9 cellular contexts compared by ENCODE assay signal in genomic region chr14:20609215-20610001, GRCh38. TPM values are rescaled to one million over a fixed set of nuclear protein-coding genes. Genes with fewer than 3 reads are reported as not detected.
DNase-seq lines count a peak whose midpoint lies in the region; ATAC-seq and TF ChIP-seq lines count a peak whose summit lies in the region.
"Had no signal": no experiment of that assay in that cellular context is flagged by ENCODE, and none has a peak within 500 bp of the region (broad histone marks: within the 10 kb centered on the region; RNA-seq: fewer than 3 reads in every experiment).

No MANE protein-coding gene starts in this region.

- H3K27me3 Mint-ChIP-seq in WTC11 (ENCODE audit: low read depth) = no peaks in the 10 kb centered on the region
- H3K27me3 Mint-ChIP-seq: activated naive CD4-positive, alpha-beta T cell treated with anti-CD3 and anti-CD28 coated beads, Interleukin-2, amount 50 U/mL, for 24 hours had no signal

- no peaks in the 10 kb centered on the region for H3K36me3 Mint-ChIP-seq in WTC11
- H3K36me3 Mint-ChIP-seq: activated naive CD4-positive, alpha-beta T cell treated with anti-CD3 and anti-CD28 coated beads, Interleukin-2, amount 50 U/mL, for 24 hours had no signal

- H3K27ac Mint-ChIP-seq in WTC11 = no peak overlapping the region
- H3K27ac Mint-ChIP-seq: activated naive CD4-positive, alpha-beta T cell treated with anti-CD3 and anti-CD28 coated beads, Interleukin-2, amount 50 U/mL, for 24 hours had no signal

- ATAC-seq in HG03175 (IDR thresholded peaks at IDR 0.05; ENCODE audit: unreplicated experiment) (peak; percentile 23), WTC11 (peak; percentile 0; the same call in 1 of the 2 replicates)

- peaks cover 11% of the 10 kb centered on the region for H3K4me1 Mint-ChIP-seq in WTC11
- H3K4me1 Mint-ChIP-seq: activated naive CD4-positive, alpha-beta T cell treated with anti-CD3 and anti-CD28 coated beads, Interleukin-2, amount 50 U/mL, for 24 hours had no signal

- POLR2A ChIA-PET in WTC11 (lab: Charles Lee) = interaction anchor here (0.6 to 1.7 kb wide), 5 partner anchors 140 to 286 kb away, joined by 3 to 11 read pairs (median 3); partner anchors contain the start of genes PARP2, PIP4P1 and PNP

- CTCF ChIA-PET in WTC11 (lab: Charles Lee) = interaction anchor here (0.7 to 5.2 kb wide), 30 partner anchors 9 to 282 kb away, joined by 3 to 64 read pairs (median 4); partner anchors contain the start of genes APEX1, OSGEP, PARP2 and PIP4P1

- no peaks in the 10 kb centered on the region for H3K9me3 Mint-ChIP-seq in WTC11
- H3K9me3 Mint-ChIP-seq: activated naive CD4-positive, alpha-beta T cell treated with anti-CD3 and anti-CD28 coated beads, Interleukin-2, amount 50 U/mL, for 24 hours had no signal

- DNase-seq in DMS 273 treated with DMSO at 0.1 percent for 48 hours (lab: John Stamatoyannopoulos, UW) (peak; percentile 92), NCI-H226 (peak; percentile 62), WTC11 (ENCODE audit: low spot score) (peak; percentile 59), dedifferentiated amniotic fluid mesenchymal stem cell (ENCODE audit: extremely low spot score) (peak; percentile 91), left kidney (ENCODE audit: low read depth, low spot score) (peak; percentile 95), GM19238 (ENCODE audit: insufficient read length, low spot score) (no peak)
- DNase-seq in stimulated activated CD4-positive, alpha-beta T cell treated with anti-CD3 and anti-CD28 coated beads, Interleukin-15, amount 100 ng/mL, for 24 hours = peak; percentile 63

- peak; percentile 77 for TF ChIP-seq CTCF in WTC11 (IDR thresholded peaks at IDR 0.05)

- H3K4me3 Mint-ChIP-seq in WTC11 = no peak overlapping the region
- H3K4me3 Mint-ChIP-seq: activated naive CD4-positive, alpha-beta T cell treated with anti-CD3 and anti-CD28 coated beads, Interleukin-2, amount 50 U/mL, for 24 hours had no signal

TF ChIP-seq in WTC11, 78 proteins besides CTCF, POLR2A, EP300 and RAD21:
- TF ChIP-seq ATF3 (CRISPR knock-in tag; conservative IDR thresholded peaks at IDR 0.05) (no peak), ARID4B (CRISPR knock-in tag; IDR thresholded peaks at IDR 0.05; ENCODE audit: borderline replicate concordance) (peak; percentile 13; the same call in 1 of the 2 replicates), HMGXB4 (CRISPR knock-in tag; IDR thresholded peaks at IDR 0.05) (peak; percentile 61; the same call in 1 of the 2 replicates), GABPB1 (CRISPR knock-in tag; IDR thresholded peaks at IDR 0.05) (peak; percentile 37; the same call in 1 of the 2 replicates)

RNA-seq across cellular contexts. Expression of gene RNASE12, which starts 18.2 kb away (rescaled TPM):
- total RNA-seq in WTC11 (2021) = not detected in 3 replicates

RNA-seq across cellular contexts. Expression of gene RNASE11, which starts 21.6 kb away (rescaled TPM):
- total RNA-seq in WTC11 (2021) = not detected in 3 replicates

RNA-seq across cellular contexts. Expression of gene OR6S1, which starts 32.1 kb away (rescaled TPM):
- total RNA-seq in WTC11 (2021) = not detected in 3 replicates

RNA-seq across cellular contexts. Expression of gene RNASE9, which starts 48.6 kb away (rescaled TPM):
- total RNA-seq in WTC11 (2021) = 0.14 TPM in 1 of 3 replicates, not detected in the others
